In the genomic region with DNA sequence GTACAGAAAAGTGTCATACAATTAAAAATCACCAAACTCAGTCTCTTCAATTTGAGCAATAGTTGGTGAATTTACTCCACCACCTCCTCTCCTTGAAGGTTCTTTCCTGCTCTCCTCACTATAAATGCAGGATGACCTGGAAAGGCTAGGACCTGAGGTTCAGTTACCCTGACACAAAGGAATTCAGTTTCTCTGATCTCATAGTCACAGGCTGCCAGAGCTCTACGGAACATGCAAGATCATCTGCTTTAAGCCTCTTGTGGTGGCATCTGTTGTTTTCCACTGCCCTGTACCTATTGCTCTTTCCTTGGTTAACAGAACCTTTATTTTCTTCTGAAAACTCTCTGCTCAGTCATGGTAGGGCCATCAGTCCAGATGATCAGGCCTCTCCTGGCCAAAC, we compare ENCODE assay signal across 16 cellular contexts. TPM values are rescaled to one million over a fixed set of nuclear protein-coding genes. Genes with fewer than 3 reads are reported as not detected.
DNase-seq lines count a peak whose midpoint lies in the region; ATAC-seq and TF ChIP-seq lines count a peak whose summit lies in the region.
"Had no signal": no experiment of that assay in that cellular context is flagged by ENCODE, and none has a peak within 500 bp of the region (broad histone marks: within the 10 kb centered on the region; RNA-seq: fewer than 3 reads in every experiment).

No MANE protein-coding gene starts in this region.

- POLR2A ChIA-PET in naive thymus-derived CD8-positive, alpha-beta T cell (lab: Charles Lee): no interaction called here

- no peak for ATAC-seq in HG02610 (IDR thresholded peaks at IDR 0.05; ENCODE audit: unreplicated experiment)
- no peak for ATAC-seq in naive thymus-derived CD8-positive, alpha-beta T cell

- H3K36me3 Mint-ChIP-seq in activated T-helper 2 cell treated with anti-CD3 and anti-CD28 coated beads, Interferon-gamma antibody, Interleukin-2, Interleukin-4, amounts not matched to agents 10 μg/mL and 5 μg/mL and 100 μg/mL, durations not matched to agents 14 hours and 24 hours and 36 hours (ENCODE audit: low read depth): peaks cover 10% of the 10 kb centered on the region
- H3K36me3 Mint-ChIP-seq in naive thymus-derived CD8-positive, alpha-beta T cell: no peaks in the 10 kb centered on the region

- H3K4me1 Mint-ChIP-seq in activated T-helper 2 cell treated with anti-CD3 and anti-CD28 coated beads, Interferon-gamma antibody, Interleukin-2, Interleukin-4, amounts not matched to agents 10 μg/mL and 5 μg/mL and 100 μg/mL, durations not matched to agents 14 hours and 24 hours and 36 hours (ENCODE audit: low read depth): peaks cover 64% of the 10 kb centered on the region
- peaks cover 3 to 12% (median 10%) of the 10 kb centered on the region in 4 donors for H3K4me1 Mint-ChIP-seq in naive thymus-derived CD8-positive, alpha-beta T cell

- H3K27me3 Mint-ChIP-seq in activated T-helper 2 cell treated with anti-CD3 and anti-CD28 coated beads, Interferon-gamma antibody, Interleukin-2, Interleukin-4, amounts not matched to agents 10 μg/mL and 5 μg/mL and 100 μg/mL, durations not matched to agents 14 hours and 24 hours and 36 hours (ENCODE audit: low read depth): no peaks in the 10 kb centered on the region
- H3K27me3 Mint-ChIP-seq in naive thymus-derived CD8-positive, alpha-beta T cell: no peaks in the 10 kb centered on the region

- intact Hi-C loops in activated T-helper 2 cell treated with anti-CD3 and anti-CD28 coated beads, Interferon-gamma antibody, Interleukin-2, Interleukin-4, amounts not matched to agents 10 μg/mL and 5 μg/mL and 100 μg/mL, durations not matched to agents 14 hours and 24 hours and 36 hours (cut with micrococcal nuclease): loop anchor here (10.0 kb wide), 3 partner anchors 231 to 591 kb away; no protein-coding TSS in a partner anchor

- DNase-seq in AG10803 (ENCODE audit: low read depth): peak; percentile 4
- peak; percentile 10 to 64 for DNase-seq in NCI-H524 (lab: John Stamatoyannopoulos, UW)
- no peak for DNase-seq in activated T-helper 2 cell treated with anti-CD3 and anti-CD28 coated beads, Interferon-gamma antibody, Interleukin-2, Interleukin-4, amounts not matched to agents 10 μg/mL and 5 μg/mL and 100 μg/mL, durations not matched to agents 14 hours and 24 hours and 36 hours (ENCODE audit: low spot score)
- DNase-seq in myocyte (ENCODE audit: low read depth): peak; percentile 70
- no peak for DNase-seq in NOMO-1 treated with DMSO at 0.1 percent for 48 hours (lab: John Stamatoyannopoulos, UW; ENCODE audit: unreplicated experiment)
- DNase-seq in COR-L47 (lab: John Stamatoyannopoulos, UW): no peak
- no peak for DNase-seq in naive thymus-derived CD8-positive, alpha-beta T cell
- DNase-seq: HCEC 1CT, IMR-90, Kasumi-1, NCI-H1436 treated with DMSO at 0.1 percent for 48 hours, NCI-H2081, NCI-H526 treated with DMSO at 0.1 percent for 48 hours, SIG-M5 had no signal

- H3K4me3 Mint-ChIP-seq in activated T-helper 2 cell treated with anti-CD3 and anti-CD28 coated beads, Interferon-gamma antibody, Interleukin-2, Interleukin-4, amounts not matched to agents 10 μg/mL and 5 μg/mL and 100 μg/mL, durations not matched to agents 14 hours and 24 hours and 36 hours (ENCODE audit: low read depth): no peak overlapping the region
- no peak overlapping the region for H3K4me3 Mint-ChIP-seq in naive thymus-derived CD8-positive, alpha-beta T cell

- H3K9me3 Mint-ChIP-seq in activated T-helper 2 cell treated with anti-CD3 and anti-CD28 coated beads, Interferon-gamma antibody, Interleukin-2, Interleukin-4, amounts not matched to agents 10 μg/mL and 5 μg/mL and 100 μg/mL, durations not matched to agents 14 hours and 24 hours and 36 hours: no peaks in the 10 kb centered on the region
- H3K9me3 Mint-ChIP-seq in naive thymus-derived CD8-positive, alpha-beta T cell: no peaks in the 10 kb centered on the region

- no peak overlapping the region for H3K4me3 ChIP-seq in AG10803 (ENCODE audit: low read length)
- H3K4me3 ChIP-seq: BLaER1 treated with 17β-estradiol and CSF1 and Interleukin-3, amounts not matched to agents 10 nM and 100 nM had no signal

- H3K27ac Mint-ChIP-seq in activated T-helper 2 cell treated with anti-CD3 and anti-CD28 coated beads, Interferon-gamma antibody, Interleukin-2, Interleukin-4, amounts not matched to agents 10 μg/mL and 5 μg/mL and 100 μg/mL, durations not matched to agents 14 hours and 24 hours and 36 hours: peak overlapping the region; percentile 27
- H3K27ac Mint-ChIP-seq in naive thymus-derived CD8-positive, alpha-beta T cell: no peak overlapping the region

- no peak for TF ChIP-seq CTCF in AG10803 (conservative IDR thresholded peaks at IDR 0.05; ENCODE audit: low read length)

RNA-seq across cellular contexts. Expression of a gene that starts 4.9 kb away (rescaled TPM):
- 5.1 and 5.6 TPM in 2 replicates for total RNA-seq in activated T-helper 2 cell treated with anti-CD3 and anti-CD28 coated beads, Interferon-gamma antibody, Interleukin-2, Interleukin-4, amounts not matched to agents 10 μg/mL and 5 μg/mL and 100 μg/mL, durations not matched to agents 14 hours and 24 hours and 36 hours
- total RNA-seq in myocyte: 2.5 and 2.6 TPM in 2 replicates
- 0.74 TPM for polyA plus RNA-seq in myocyte (2012)
- not detected for total RNA-seq in naive thymus-derived CD8-positive, alpha-beta T cell
- polyA plus RNA-seq in naive thymus-derived CD8-positive, alpha-beta T cell: not detected
- total RNA-seq: IMR-90 had no signal
- polyA plus RNA-seq: IMR-90 had no signal

Comparison
In these comparisons a context has a peak if more than half of its experiments do, and no peak if none do; other contexts are left out.
1. DNase-seq: peak in AG10803 (single experiment), NCI-H524 (2 of 2) and myocyte (single experiment); none in activated T-helper 2 cell treated with anti-CD3 and anti-CD28 coated beads, Interferon-gamma antibody, Interleukin-2, Interleukin-4, amounts not matched to agents 10 μg/mL and 5 μg/mL and 100 μg/mL, durations not matched to agents 14 hours and 24 hours and 36 hours (single experiment), NOMO-1 treated with DMSO at 0.1 percent for 48 hours (single experiment), COR-L47 (single experiment) and naive thymus-derived CD8-positive, alpha-beta T cell (0 of 10).